ENCODE assay signal across 2 cellular contexts in the genomic region with DNA sequence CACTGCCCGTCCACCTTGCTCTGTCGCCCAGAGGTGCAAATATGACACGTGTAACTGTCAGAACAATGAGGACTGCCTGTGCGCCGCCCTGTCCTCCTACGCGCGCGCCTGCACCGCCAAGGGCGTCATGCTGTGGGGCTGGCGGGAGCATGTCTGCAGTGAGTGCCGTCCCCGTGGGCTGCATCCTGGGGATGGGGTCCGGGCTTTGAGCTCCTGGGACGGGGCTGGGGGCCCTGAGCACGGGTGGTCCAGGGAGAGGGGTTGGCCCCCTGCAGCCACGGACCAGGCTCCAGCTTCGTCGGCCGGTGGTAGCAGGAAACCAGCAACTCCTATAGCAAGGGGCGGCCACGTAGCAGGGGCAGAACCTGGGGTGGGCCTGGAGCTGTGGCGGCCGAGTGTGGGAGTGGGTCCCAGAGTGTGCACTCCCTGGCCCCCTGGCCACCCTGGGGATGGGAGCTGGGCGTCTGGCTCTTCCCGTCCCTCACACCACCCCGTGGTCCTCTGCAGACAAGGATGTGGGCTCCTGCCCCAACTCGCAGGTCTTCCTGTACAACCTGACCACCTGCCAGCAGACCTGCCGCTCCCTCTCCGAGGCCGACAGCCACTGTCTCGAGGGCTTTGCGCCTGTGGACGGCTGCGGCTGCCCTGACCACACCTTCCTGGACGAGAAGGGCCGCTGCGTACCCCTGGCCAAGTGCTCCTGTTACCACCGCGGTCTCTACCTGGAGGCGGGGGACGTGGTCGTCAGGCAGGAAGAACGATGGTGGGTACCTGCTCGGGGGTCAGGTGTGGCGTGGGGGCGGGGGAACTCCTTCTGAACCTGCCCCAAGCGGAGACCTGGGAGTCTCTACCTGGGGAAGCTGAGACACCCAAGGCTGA.
A peak's percentile ranks its signal among the peaks of the same experiment; 100 is the strongest.
TF ChIP-seq lines count a peak whose summit lies in the region.

No MANE protein-coding gene starts in this region.

TF ChIP-seq in K562, 482 proteins besides CTCF, POLR2A, EP300 and RAD21:
- TF ChIP-seq EGR1 (conservative IDR thresholded peaks at IDR 0.05) (peak; percentile 37; the same call in 1 of the 2 replicates), CHD1 (IDR thresholded peaks at IDR 0.05; ENCODE audit: low read length) (no peak), ZNF41 (CRISPR knock-in tag; conservative IDR thresholded peaks at IDR 0.05) (no peak), HMGN3 (IDR thresholded peaks at IDR 0.05; ENCODE audit: borderline replicate concordance, extremely low read depth, insufficient read length, low read depth, low read length) (peak; percentile 32), NRF1 (conservative IDR thresholded peaks at IDR 0.05 in 1 of 2, IDR thresholded peaks at IDR 0.05 in 1 of 2) (peak in 1 of 2 experiments; percentile 10; a peak in 2 of 4 replicates), CSDE1 (IDR thresholded peaks at IDR 0.05) (no peak)
- TF ChIP-seq, protein P1, sequence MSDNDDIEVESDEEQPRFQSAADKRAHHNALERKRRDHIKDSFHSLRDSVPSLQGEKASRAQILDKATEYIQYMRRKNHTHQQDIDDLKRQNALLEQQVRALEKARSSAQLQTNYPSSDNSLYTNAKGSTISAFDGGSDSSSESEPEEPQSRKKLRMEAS (CRISPR knock-in tag; IDR thresholded peaks at IDR 0.05), result peak; percentile 63
- TF ChIP-seq, protein P2, sequence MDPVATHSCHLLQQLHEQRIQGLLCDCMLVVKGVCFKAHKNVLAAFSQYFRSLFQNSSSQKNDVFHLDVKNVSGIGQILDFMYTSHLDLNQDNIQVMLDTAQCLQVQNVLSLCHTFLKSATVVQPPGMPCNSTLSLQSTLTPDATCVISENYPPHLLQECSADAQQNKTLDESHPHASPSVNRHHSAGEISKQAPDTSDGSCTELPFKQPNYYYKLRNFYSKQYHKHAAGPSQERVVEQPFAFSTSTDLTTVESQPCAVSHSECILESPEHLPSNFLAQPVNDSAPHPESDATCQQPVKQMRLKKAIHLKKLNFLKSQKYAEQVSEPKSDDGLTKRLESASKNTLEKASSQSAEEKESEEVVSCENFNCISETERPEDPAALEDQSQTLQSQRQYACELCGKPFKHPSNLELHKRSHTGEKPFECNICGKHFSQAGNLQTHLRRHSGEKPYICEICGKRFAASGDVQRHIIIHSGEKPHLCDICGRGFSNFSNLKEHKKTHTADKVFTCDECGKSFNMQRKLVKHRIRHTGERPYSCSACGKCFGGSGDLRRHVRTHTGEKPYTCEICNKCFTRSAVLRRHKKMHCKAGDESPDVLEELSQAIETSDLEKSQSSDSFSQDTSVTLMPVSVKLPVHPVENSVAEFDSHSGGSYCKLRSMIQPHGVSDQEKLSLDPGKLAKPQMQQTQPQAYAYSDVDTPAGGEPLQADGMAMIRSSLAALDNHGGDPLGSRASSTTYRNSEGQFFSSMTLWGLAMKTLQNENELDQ (CRISPR knock-in tag; IDR thresholded peaks at IDR 0.05; ENCODE audit: borderline replicate concordance), result no peak
- TF ChIP-seq, protein P3, sequence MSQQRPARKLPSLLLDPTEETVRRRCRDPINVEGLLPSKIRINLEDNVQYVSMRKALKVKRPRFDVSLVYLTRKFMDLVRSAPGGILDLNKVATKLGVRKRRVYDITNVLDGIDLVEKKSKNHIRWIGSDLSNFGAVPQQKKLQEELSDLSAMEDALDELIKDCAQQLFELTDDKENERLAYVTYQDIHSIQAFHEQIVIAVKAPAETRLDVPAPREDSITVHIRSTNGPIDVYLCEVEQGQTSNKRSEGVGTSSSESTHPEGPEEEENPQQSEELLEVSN (IDR thresholded peaks at IDR 0.05; ENCODE audit: borderline replicate concordance in 1 of 2, extremely low read depth in 1 of 2, insufficient read depth in 1 of 2, insufficient read length in 1 of 2, low read depth in 1 of 2, low read length in 1 of 2, poor library complexity in 1 of 2, severe bottlenecking in 1 of 2), result peak in 1 of 2 experiments; percentile 50

TF ChIP-seq in HepG2, 621 proteins besides CTCF, POLR2A, EP300 and RAD21:
- TF ChIP-seq SMAD3 (CRISPR knock-in tag; IDR thresholded peaks at IDR 0.05) (no peak), ZFP41 (CRISPR knock-in tag; IDR thresholded peaks at IDR 0.05; ENCODE audit: borderline replicate concordance) (no peak), EZH2 (conservative IDR thresholded peaks at IDR 0.05; ENCODE audit: low read depth, low read length) (0 out of 2 replicates have a peak, but pooled peaks have one; percentile 42)
